In the genomic region with DNA sequence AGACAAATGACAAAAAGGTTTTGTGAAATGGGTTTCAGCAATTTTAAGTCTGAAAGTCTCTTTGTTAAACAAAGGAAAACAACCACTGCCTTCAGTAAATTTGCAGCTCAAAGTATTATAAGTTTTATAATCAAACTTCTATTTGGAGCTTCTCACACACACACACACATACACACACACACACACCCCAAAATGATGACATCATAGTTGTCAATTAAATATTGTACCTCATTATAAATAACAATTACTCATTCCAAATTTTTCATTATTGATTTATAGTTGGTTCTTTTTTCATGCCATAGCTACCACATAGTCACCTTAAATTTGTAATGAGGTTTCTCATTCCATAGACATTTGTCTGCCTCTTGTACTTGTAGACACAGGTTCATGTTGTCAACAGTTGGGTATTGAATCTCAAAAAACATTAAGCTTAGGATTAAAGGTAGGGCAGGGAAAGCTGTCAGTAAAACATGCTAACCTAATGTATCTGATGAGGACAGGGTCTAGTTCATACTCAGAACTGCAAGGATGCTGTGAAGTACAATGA, we compare ENCODE assay signal across 20 cellular contexts. TPM values are rescaled to one million over a fixed set of nuclear protein-coding genes. Genes with fewer than 3 reads are reported as not detected.
A peak's percentile ranks its signal among the peaks of the same experiment; 100 is the strongest.
DNase-seq lines count a peak whose midpoint lies in the region; ATAC-seq, FAIRE-seq and TF ChIP-seq lines count a peak whose summit lies in the region.
"Had no signal": no experiment of that assay in that cellular context is flagged by ENCODE, and none has a peak within 500 bp of the region (broad histone marks: within the 10 kb centered on the region; RNA-seq: fewer than 3 reads in every experiment).

No MANE protein-coding gene starts in this region.

- peak; percentile 70 for FAIRE-seq in astrocyte (lab: Jason Lieb, UNC)
- FAIRE-seq: A549, GM19239 had no signal

- no peak overlapping the region for H3K4me3 ChIP-seq in mammary epithelial cell (replicated peaks in 1 of 3; ENCODE audit: insufficient read depth in 1 of 3, low read depth in 2 of 3, low read length in 3 of 3)
- no peak overlapping the region for H3K4me3 ChIP-seq in breast epithelium
- no peak overlapping the region for H3K4me3 ChIP-seq in astrocyte (ENCODE audit: insufficient read depth, low read depth, low read length)
- H3K4me3 ChIP-seq in epithelial cell of esophagus (ENCODE audit: low read length), result no peak overlapping the region
- H3K4me3 ChIP-seq: A549 had no signal

- H3K4me3 Mint-ChIP-seq in astrocyte (ENCODE audit: unreplicated experiment), result no peak overlapping the region
- peak overlapping the region in 2 of 3 experiments; percentile 16 to 50 for H3K4me3 Mint-ChIP-seq in nephron
- no peak overlapping the region for H3K4me3 Mint-ChIP-seq in HFFc6
- H3K4me3 Mint-ChIP-seq: CD4-positive, alpha-beta T cell had no signal

- H2AFZ ChIP-seq in mammary epithelial cell (ENCODE audit: low read depth, low read length) (no peak overlapping the region), astrocyte (ENCODE audit: low read depth, low read length) (no peak overlapping the region)

- H3K27me3 Mint-ChIP-seq in astrocyte (ENCODE audit: low read depth, unreplicated experiment) (peaks cover 1% of the 10 kb centered on the region), nephron (ENCODE audit: low read depth) (peaks cover 35% of the 10 kb centered on the region), HFFc6 (ENCODE audit: insufficient read depth) (no peaks in the 10 kb centered on the region; the same call in 1 of the 2 replicates)

- H3K27ac Mint-ChIP-seq in astrocyte (ENCODE audit: unreplicated experiment) (no peak overlapping the region), nephron (no peak overlapping the region), HFFc6 (no peak overlapping the region)
- H3K27ac Mint-ChIP-seq: CD4-positive, alpha-beta T cell had no signal

- H3K36me3 ChIP-seq in mammary epithelial cell (ENCODE audit: insufficient read depth, low read length), result no peaks in the 10 kb centered on the region
- no peaks in the 10 kb centered on the region for H3K36me3 ChIP-seq in breast epithelium
- H3K36me3 ChIP-seq in astrocyte (ENCODE audit: insufficient read depth, low read length), result no peaks in the 10 kb centered on the region

- no TSS peak for BruUV-seq in mammary epithelial cell (replicated peaks; lab: Mats Ljungman, UMichigan)

- H3K4me1 ChIP-seq in mammary epithelial cell (ENCODE audit: insufficient read depth, low read length), result peaks cover 9% of the 10 kb centered on the region
- H3K4me1 ChIP-seq in breast epithelium, result peaks cover 0 to 2% of the 10 kb centered on the region in 2 donors
- peaks cover 10% of the 10 kb centered on the region for H3K4me1 ChIP-seq in astrocyte (ENCODE audit: insufficient read depth, low read length)

- CTCF ChIA-PET in mammary epithelial cell (lab: Charles Lee; ENCODE audit: low non-redundant PET), result no interaction called here

- dilution Hi-C loops in mammary epithelial cell (cut with HindIII; ENCODE audit: low sequenced_read_pairs), result loop anchor here (5.0 to 25.0 kb wide), 2 partner anchors 102 to 393 kb away; a partner anchor contains a TSS

- H3K27me3 ChIP-seq in mammary epithelial cell (ENCODE audit: insufficient read depth, low read length) (no peaks in the 10 kb centered on the region), breast epithelium (no peaks in the 10 kb centered on the region), astrocyte (ENCODE audit: insufficient read depth, low read length) (peaks cover 2% of the 10 kb centered on the region)

- H3K9me3 Mint-ChIP-seq in astrocyte (ENCODE audit: unreplicated experiment) (no peaks in the 10 kb centered on the region), nephron (no peaks in the 10 kb centered on the region), HFFc6 (no peaks in the 10 kb centered on the region)
- H3K9me3 Mint-ChIP-seq: CD4-positive, alpha-beta T cell had no signal

- H3K4me2 ChIP-seq in mammary epithelial cell (ENCODE audit: insufficient read depth, low read depth, low read length) (no peak overlapping the region), astrocyte (ENCODE audit: low read length) (no peak overlapping the region)
- H3K4me2 ChIP-seq: A549 had no signal

- no peak for ATAC-seq in GM19351 (IDR thresholded peaks at IDR 0.05; ENCODE audit: unreplicated experiment)
- ATAC-seq: A549 had no signal

- H3K9me3 ChIP-seq in mammary epithelial cell (replicated peaks; ENCODE audit: insufficient read depth, low read length) (no peaks in the 10 kb centered on the region), breast epithelium (no peaks in the 10 kb centered on the region), astrocyte (ENCODE audit: insufficient read depth, low read depth, low read length) (no peaks in the 10 kb centered on the region)
- H3K9me3 ChIP-seq: A549, Caco-2 had no signal

- H3K27ac ChIP-seq in mammary epithelial cell (ENCODE audit: insufficient read depth, low read depth, low read length), result no peak overlapping the region
- no peak overlapping the region for H3K27ac ChIP-seq in breast epithelium
- H3K27ac ChIP-seq in astrocyte (ENCODE audit: low read depth, low read length), result no peak overlapping the region
- H3K27ac ChIP-seq: 22Rv1, A549, C4-2B had no signal

- H3K9ac ChIP-seq in mammary epithelial cell (ENCODE audit: insufficient read depth, low read length) (no peak overlapping the region), astrocyte (ENCODE audit: low read length) (no peak overlapping the region)

- DNase-seq in mammary epithelial cell (peak; percentile 17), breast epithelium (ENCODE audit: low spot score in 2 of 2) (no peak), astrocyte (ENCODE audit: low read depth) (no peak), epithelial cell of esophagus (ENCODE audit: low read depth) (peak; percentile 34), occipital lobe (lab: John Stamatoyannopoulos, UW) (no peak), HFFc6 (no peak)
- DNase-seq: AML-193; Caco-2; CD4-positive, alpha-beta T cell; DMS153; DMS79; GF-D8; GOT3; H7 had no signal

- in situ Hi-C loops in mammary epithelial cell (cut with MboI; ENCODE audit: low sequenced_read_pairs in 2 of 2), result no loop called here

- H3K79me2 ChIP-seq in mammary epithelial cell (ENCODE audit: insufficient read depth, low read length) (no peaks in the 10 kb centered on the region), astrocyte (ENCODE audit: insufficient read depth, low read length) (no peaks in the 10 kb centered on the region)

- intact Hi-C loops in mammary epithelial cell (cut with micrococcal nuclease), result loop anchor here (5.0 kb wide), 1 partner anchor 88 kb away; no protein-coding TSS in a partner anchor
- intact Hi-C loops in breast epithelium (cut with DNase I; ENCODE audit: low total_unique reads), result no loop called here

- H4K20me1 ChIP-seq in mammary epithelial cell (ENCODE audit: insufficient read depth, low read length) (no peaks in the 10 kb centered on the region), astrocyte (ENCODE audit: insufficient read depth, low read length) (no peaks in the 10 kb centered on the region)

- TF ChIP-seq CTCF in mammary epithelial cell (conservative IDR thresholded peaks at IDR 0.05 in 1 of 2, IDR thresholded peaks at IDR 0.05 in 1 of 2; ENCODE audit: extremely low read depth in 1 of 2, insufficient read depth in 1 of 2, low read depth in 1 of 2, low read length in 2 of 2), result no peak
- TF ChIP-seq CTCF in breast epithelium (IDR thresholded peaks at IDR 0.05), result no peak
- TF ChIP-seq CTCF in astrocyte (IDR thresholded peaks at IDR 0.05; ENCODE audit: insufficient read depth, low read depth, low read length), result no peak
- TF ChIP-seq CTCF in epithelial cell of esophagus (IDR thresholded peaks at IDR 0.05; ENCODE audit: insufficient read depth, low read depth, low read length, missing control alignments), result no peak
- TF ChIP-seq CTCF in nephron (IDR thresholded peaks at IDR 0.05; ENCODE audit: unreplicated experiment in 3 of 3), result no peak
- no peak for TF ChIP-seq CTCF in HFFc6 (IDR thresholded peaks at IDR 0.05)

- no peaks in the 10 kb centered on the region for H3K36me3 Mint-ChIP-seq in astrocyte (ENCODE audit: low read depth, unreplicated experiment)
- H3K36me3 Mint-ChIP-seq in nephron (ENCODE audit: low read depth), result no peaks in the 10 kb centered on the region
- H3K36me3 Mint-ChIP-seq in HFFc6 (ENCODE audit: low read depth), result no peaks in the 10 kb centered on the region

- H3K4me1 Mint-ChIP-seq in astrocyte (ENCODE audit: low read depth, unreplicated experiment) (peaks cover 2% of the 10 kb centered on the region), nephron (peaks cover 16% of the 10 kb centered on the region), HFFc6 (ENCODE audit: low read depth) (peaks cover 16% of the 10 kb centered on the region)

- no peak for TF ChIP-seq POLR2A in breast epithelium (IDR thresholded peaks at IDR 0.05)

RNA-seq across cellular contexts. Expression of a gene that starts 2.4 kb away (rescaled TPM):
- 1 to 10 TPM in 1 of 2 donors, under 1 TPM in 1; 0.67 to 4.8 TPM for total RNA-seq in mammary epithelial cell
- 4.1 TPM for polyA plus RNA-seq in mammary epithelial cell
- 4.2 TPM for polyA minus RNA-seq in mammary epithelial cell
- total RNA-seq in breast epithelium, result 10 to 100 TPM in 1 of 3 donors, 1 to 10 TPM in 1, under 1 TPM in 1; 0.80 to 47.9 (median 7.9) TPM
- total RNA-seq in astrocyte, result 2.9 and 4.6 TPM in 2 replicates
- 3.6 TPM for total RNA-seq in occipital lobe
- 1 to 10 TPM; 2.3 to 5.2 (median 3.9) TPM for total RNA-seq in HFFc6 (2021; fragmentation: NEBNext Ultra II Directional; extraction: Animal tissue kit (Norgen Biotek cat#: 25700))
- total RNA-seq: CD4-positive, alpha-beta T cell had no signal

Comparison
In these comparisons a context has a peak if more than half of its experiments do, and no peak if none do; other contexts are left out.
1. DNase-seq: peak in mammary epithelial cell (single experiment) and epithelial cell of esophagus (single experiment); none in breast epithelium (0 of 2), astrocyte (single experiment), occipital lobe (single experiment) and HFFc6 (single experiment).
2. H3K4me3 Mint-ChIP-seq: peak in nephron (2 of 3); none in astrocyte (single experiment) and HFFc6 (single experiment).